26 cellular contexts compared by ENCODE assay signal in the genomic region with DNA sequence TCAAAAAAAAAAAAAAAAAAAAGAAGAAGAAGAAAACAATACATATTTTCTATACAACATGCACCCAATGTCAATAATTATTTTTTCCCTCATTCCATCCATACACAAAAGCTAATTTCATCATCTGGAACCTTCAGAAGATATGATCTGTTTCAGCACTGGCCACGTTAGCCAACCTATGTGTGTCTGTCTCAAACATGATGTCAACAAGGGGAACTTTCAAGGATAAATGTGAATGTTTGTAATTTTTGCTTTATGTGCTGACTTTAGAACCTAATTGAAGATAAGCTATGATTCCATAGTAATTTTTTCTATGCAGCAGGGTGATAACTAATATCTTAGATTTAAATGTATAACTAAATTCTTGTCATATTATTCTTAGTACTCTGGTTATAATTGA. TPM values are rescaled to one million over a fixed set of nuclear protein-coding genes. Genes with fewer than 3 reads are reported as not detected.
DNase-seq lines count a peak whose midpoint lies in the region; ATAC-seq and TF ChIP-seq lines count a peak whose summit lies in the region.
"Had no signal": no experiment of that assay in that cellular context is flagged by ENCODE, and none has a peak within 500 bp of the region (broad histone marks: within the 10 kb centered on the region; RNA-seq: fewer than 3 reads in every experiment).

No MANE protein-coding gene starts in this region.

- no TSS peak for BruUV-seq in A673 (replicated peaks; lab: Mats Ljungman, UMichigan)

- TF ChIP-seq CTCF in A673 (conservative IDR thresholded peaks at IDR 0.05; ENCODE audit: low read depth, low read length) (no peak), VCaP (conservative IDR thresholded peaks at IDR 0.05) (no peak)

- peak; percentile 28 for ATAC-seq in GM19452 (IDR thresholded peaks at IDR 0.05; ENCODE audit: unreplicated experiment)
- ATAC-seq in GM18505 (IDR thresholded peaks at IDR 0.05; ENCODE audit: unreplicated experiment) = no peak
- no peak for ATAC-seq in HG03039 (IDR thresholded peaks at IDR 0.05; ENCODE audit: unreplicated experiment)
- ATAC-seq: A549; GM23338; naive thymus-derived CD4-positive, alpha-beta T cell had no signal

- intact Hi-C loops in A673 (cut with micrococcal nuclease; ENCODE audit: unreplicated experiment) = no loop called here

- POLR2A ChIA-PET in A673 (lab: Charles Lee; ENCODE audit: low non-redundant PET) = no interaction called here

- CTCF ChIA-PET in A673 (lab: Charles Lee) = no interaction called here

- DNase-seq in A673 (ENCODE audit: low spot score) = no peak
- peak; percentile 25 for DNase-seq in iris pigment epithelial cell (ENCODE audit: low read depth)
- no peak for DNase-seq in NCI-H1092 (lab: John Stamatoyannopoulos, UW)
- DNase-seq in NCI-H345 (lab: John Stamatoyannopoulos, UW) = no peak
- DNase-seq: activated CD8-positive, alpha-beta memory T cell treated with anti-CD3 and anti-CD28 coated beads, Interleukin-2, amount 50 U/mL, for 4 hours; colonic mucosa; endodermal cell; GF-D8; head of caudate nucleus; naive thymus-derived CD4-positive, alpha-beta T cell; NCI-H187 treated with DMSO at 0.1 percent for 48 hours; NCI-H226; NCI-H82; PC-9; posterior cingulate gyrus; SIG-M5; sigmoid colon; substantia nigra had no signal

- no peaks in the 10 kb centered on the region for H3K36me3 ChIP-seq in A673 (ENCODE audit: insufficient read depth, low read length, poor library complexity, severe bottlenecking)
- H3K36me3 ChIP-seq: colonic mucosa, sigmoid colon had no signal

- no peaks in the 10 kb centered on the region for H3K9me3 ChIP-seq in A673 (ENCODE audit: low read depth, low read length, poor library complexity, severe bottlenecking)
- H3K9me3 ChIP-seq: A549, colonic mucosa, sigmoid colon had no signal

- H3K27ac ChIP-seq in A673 (ENCODE audit: low read depth, low read length, poor library complexity, severe bottlenecking) (peak overlapping the region; percentile 65), VCaP (peak overlapping the region; percentile 30; the same call in 1 of the 2 replicates)
- H3K27ac ChIP-seq: A549, C4-2B, colonic mucosa, PC-9 had no signal

- H3K4me3 ChIP-seq in A673 (ENCODE audit: low read depth, low read length, poor library complexity, severe bottlenecking) = no peak overlapping the region
- H3K4me3 ChIP-seq: A549, colonic mucosa, GM23338, PC-9 had no signal

- H3K4me1 ChIP-seq in A673 (ENCODE audit: insufficient read depth, low read length, poor library complexity, severe bottlenecking) = peaks cover 28% of the 10 kb centered on the region
- H3K4me1 ChIP-seq: colonic mucosa had no signal

- no peak for TF ChIP-seq POLR2A in GM18505 (IDR thresholded peaks at IDR 0.05; ENCODE audit: borderline replicate concordance, extremely low read depth, insufficient read depth, insufficient read length)

- no peaks in the 10 kb centered on the region for H3K27me3 ChIP-seq in A673 (replicated peaks; ENCODE audit: insufficient read depth, low read depth, low read length, poor library complexity)
- H3K27me3 ChIP-seq: colonic mucosa, sigmoid colon had no signal

RNA-seq across cellular contexts. Expression of gene IPCEF1, which starts 37.9 kb away (rescaled TPM):
- total RNA-seq in A673 (2021) = 1.4 and 1.6 TPM in 2 replicates
- total RNA-seq: LHCN-M2 had no signal
